Comparison of ENCODE assay signal across 9 cellular contexts in the genomic region with DNA sequence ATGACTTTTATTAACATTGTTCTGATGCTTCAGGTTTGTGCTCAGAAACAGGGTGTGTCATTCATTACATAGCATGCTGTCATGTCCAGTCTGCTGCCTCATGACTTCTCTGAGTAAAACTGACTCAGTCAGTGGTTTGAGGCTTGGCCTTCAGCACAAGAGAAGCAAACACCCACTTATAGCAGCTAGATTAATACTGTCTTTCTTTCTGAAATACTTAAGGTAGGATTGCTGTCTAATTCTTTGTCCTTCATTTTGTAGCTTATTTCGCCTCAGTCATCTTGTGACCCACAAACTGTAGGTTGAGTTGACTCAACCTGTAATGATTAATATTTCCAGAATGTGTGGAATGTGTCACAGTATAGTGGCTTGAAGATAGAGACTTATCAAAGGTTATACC. TPM values are rescaled to one million over a fixed set of nuclear protein-coding genes. Genes with fewer than 3 reads are reported as not detected.
A peak's percentile ranks its signal among the peaks of the same experiment; 100 is the strongest.
DNase-seq lines count a peak whose midpoint lies in the region; ATAC-seq and TF ChIP-seq lines count a peak whose summit lies in the region.
"Had no signal": no experiment of that assay in that cellular context is flagged by ENCODE, and none has a peak within 500 bp of the region (broad histone marks: within the 10 kb centered on the region; RNA-seq: fewer than 3 reads in every experiment).

No MANE protein-coding gene starts in this region.

- peak overlapping the region; percentile 90 for H3K27ac ChIP-seq in foreskin keratinocyte

- no peak for TF ChIP-seq CTCF in foreskin keratinocyte (conservative IDR thresholded peaks at IDR 0.05)
- TF ChIP-seq CTCF in BE2C (IDR thresholded peaks at IDR 0.05; ENCODE audit: low read depth, low read length) = no peak

- H3K27me3 ChIP-seq in foreskin keratinocyte (no peaks in the 10 kb centered on the region), BE2C (no peaks in the 10 kb centered on the region)

- peaks cover 61% of the 10 kb centered on the region for H3K4me1 ChIP-seq in foreskin keratinocyte
- H3K4me1 ChIP-seq in BE2C = no peaks in the 10 kb centered on the region

- no peaks in the 10 kb centered on the region for H3K9me3 Mint-ChIP-seq in stimulated activated naive B cell treated with anti-CD40 and anti-IgM and Interleukin-4, amounts not matched to agents 10 μg/mL and 1 μg/mL and 100 μg/mL, for 72 hours

- peak; percentile 99 for ATAC-seq in foreskin keratinocyte
- peak; percentile 16 to 27 for ATAC-seq in stimulated activated naive B cell treated with anti-CD40 and anti-IgM and Interleukin-4, amounts not matched to agents 10 μg/mL and 1 μg/mL and 100 μg/mL, for 72 hours (replicated peaks)

- H3K4me3 Mint-ChIP-seq in stimulated activated naive B cell treated with anti-CD40 and anti-IgM and Interleukin-4, amounts not matched to agents 10 μg/mL and 1 μg/mL and 100 μg/mL, for 72 hours = no peak overlapping the region

- H3K36me3 ChIP-seq in BE2C = no peaks in the 10 kb centered on the region

- H3K27me3 Mint-ChIP-seq in stimulated activated naive B cell treated with anti-CD40 and anti-IgM and Interleukin-4, amounts not matched to agents 10 μg/mL and 1 μg/mL and 100 μg/mL, for 72 hours = peaks cover 0 to 10% of the 10 kb centered on the region in 2 donors

- no peaks in the 10 kb centered on the region for H3K4me1 Mint-ChIP-seq in stimulated activated naive B cell treated with anti-CD40 and anti-IgM and Interleukin-4, amounts not matched to agents 10 μg/mL and 1 μg/mL and 100 μg/mL, for 72 hours

- no peak overlapping the region for H3K27ac Mint-ChIP-seq in stimulated activated naive B cell treated with anti-CD40 and anti-IgM and Interleukin-4, amounts not matched to agents 10 μg/mL and 1 μg/mL and 100 μg/mL, for 72 hours

- DNase-seq in NOMO-1 treated with DMSO at 0.1 percent for 48 hours (lab: John Stamatoyannopoulos, UW; ENCODE audit: unreplicated experiment) (peak; percentile 3), NOMO-1 treated with dmso at 0.1 percent for 144 hours (lab: John Stamatoyannopoulos, UW; ENCODE audit: unreplicated experiment) (no peak), RKO (ENCODE audit: low spot score) (peak; percentile 94), foreskin keratinocyte (peak; percentile 92 to 96), middle frontal gyrus (ENCODE audit: extremely low spot score, low spot score) (no peak), BE2C (no peak), cortex of kidney (lab: John Stamatoyannopoulos, UW) (no peak)
- DNase-seq in stimulated activated naive B cell treated with anti-CD40 and anti-IgM and Interleukin-4, amounts not matched to agents 10 μg/mL and 1 μg/mL and 100 μg/mL, for 72 hours = no peak
- DNase-seq: AML-193 had no signal

- H3K4me3 ChIP-seq in BE2C (ENCODE audit: low read depth, low read length) = no peak overlapping the region

- no peaks in the 10 kb centered on the region for H3K9me3 ChIP-seq in BE2C

- no peaks in the 10 kb centered on the region for H3K36me3 Mint-ChIP-seq in stimulated activated naive B cell treated with anti-CD40 and anti-IgM and Interleukin-4, amounts not matched to agents 10 μg/mL and 1 μg/mL and 100 μg/mL, for 72 hours

RNA-seq across cellular contexts. Expression of gene RASAL2, which starts 32.9 kb away (rescaled TPM):
- 32.8 and 40.4 TPM in 2 replicates for total RNA-seq in foreskin keratinocyte
- polyA plus RNA-seq in foreskin keratinocyte = 4.5 and 4.9 TPM in 2 replicates
- 2.5 TPM for polyA plus RNA-seq in BE2C (2012; ENCODE audit: insufficient read depth, insufficient read length, low read depth)

Comparison
In these comparisons a context has a peak if more than half of its experiments do, and no peak if none do; other contexts are left out.
1. DNase-seq: peak in NOMO-1 treated with DMSO at 0.1 percent for 48 hours (single experiment), RKO (single experiment) and foreskin keratinocyte (2 of 2); none in NOMO-1 treated with dmso at 0.1 percent for 144 hours (single experiment), stimulated activated naive B cell treated with anti-CD40 and anti-IgM and Interleukin-4, amounts not matched to agents 10 μg/mL and 1 μg/mL and 100 μg/mL, for 72 hours (single experiment), middle frontal gyrus (single experiment), BE2C (single experiment) and cortex of kidney (single experiment).